Comparison of ENCODE assay signal across 12 cellular contexts in genomic region chr12:120394483-120395367, GRCh38. TPM values are rescaled to one million over a fixed set of nuclear protein-coding genes. Genes with fewer than 3 reads are reported as not detected.
DNase-seq lines count a peak whose midpoint lies in the region; ATAC-seq, FAIRE-seq and TF ChIP-seq lines count a peak whose summit lies in the region.
"Had no signal": no experiment of that assay in that cellular context is flagged by ENCODE, and none has a peak within 500 bp of the region (broad histone marks: within the 10 kb centered on the region; RNA-seq: fewer than 3 reads in every experiment).

No MANE protein-coding gene starts in this region.

- no peaks in the 10 kb centered on the region for H3K9me3 ChIP-seq in HUES6 (ENCODE audit: control insufficient read depth, insufficient read depth, low read depth, low read length)
- H3K9me3 ChIP-seq in parathyroid adenoma (ENCODE audit: control insufficient read depth, low read length): no peaks in the 10 kb centered on the region
- H3K9me3 ChIP-seq: spleen had no signal

- H3K79me2 ChIP-seq in parathyroid adenoma: no peaks in the 10 kb centered on the region

- peak overlapping the region; percentile 82 for H2AFZ ChIP-seq in parathyroid adenoma

- no peaks in the 10 kb centered on the region for H3K27me3 ChIP-seq in HUES6 (ENCODE audit: control insufficient read depth, insufficient read depth, low read length)
- H3K27me3 ChIP-seq in parathyroid adenoma (ENCODE audit: control insufficient read depth, insufficient read depth, low read length): no peaks in the 10 kb centered on the region

- no peak for TF ChIP-seq POLR2A in H54 (IDR thresholded peaks at IDR 0.05; ENCODE audit: low read depth, low read length)

- ATAC-seq in esophagus mucosa (peak; percentile 96), HG02938 (IDR thresholded peaks at IDR 0.05; ENCODE audit: unreplicated experiment) (no peak), HG03571 (IDR thresholded peaks at IDR 0.05; ENCODE audit: unreplicated experiment) (no peak)
- ATAC-seq: activated CD8-positive, alpha-beta memory T cell treated with anti-CD3 and anti-CD28 coated beads, Interleukin-2, amount 10 ng/mL, durations not matched to agents 7 days and 5 days had no signal

- TF ChIP-seq CTCF in parathyroid adenoma (IDR thresholded peaks at IDR 0.05): no peak

- DNase-seq in NCI-H748 (lab: John Stamatoyannopoulos, UW; ENCODE audit: unreplicated experiment) (peak; percentile 82), dedifferentiated amniotic fluid mesenchymal stem cell (ENCODE audit: extremely low spot score) (no peak), H54 (ENCODE audit: insufficient read length, low spot score) (no peak)
- DNase-seq: activated CD8-positive, alpha-beta memory T cell treated with anti-CD3 and anti-CD28 coated beads, Interleukin-2, amount 10 ng/mL, durations not matched to agents 7 days and 5 days; spleen had no signal

- H3K9ac ChIP-seq in HUES6 (ENCODE audit: low read length) (peak overlapping the region; percentile 40), parathyroid adenoma (no peak overlapping the region)

- peaks cover 17% of the 10 kb centered on the region for H3K4me1 ChIP-seq in HUES6 (ENCODE audit: control insufficient read depth, insufficient read depth, low read length)
- peaks cover 4% of the 10 kb centered on the region for H3K4me1 ChIP-seq in parathyroid adenoma

- no peaks in the 10 kb centered on the region for H3K36me3 ChIP-seq in HUES6 (ENCODE audit: control insufficient read depth, insufficient read depth, low read length)
- no peaks in the 10 kb centered on the region for H3K36me3 ChIP-seq in parathyroid adenoma (ENCODE audit: control insufficient read depth, insufficient read depth, low read length)
- H3K36me3 ChIP-seq: spleen had no signal

- no peak overlapping the region for H3K4me2 ChIP-seq in parathyroid adenoma (ENCODE audit: low read length)

- no peak overlapping the region for H3K27ac ChIP-seq in HUES6 (ENCODE audit: low read depth, low read length)
- no peak overlapping the region for H3K27ac ChIP-seq in parathyroid adenoma
- H3K27ac ChIP-seq: spleen had no signal

- FAIRE-seq in H54 (lab: Jason Lieb, UNC): no peak
- FAIRE-seq: islet of Langerhans had no signal

- H3K4me3 ChIP-seq in HUES6 (ENCODE audit: low read depth, low read length) (0 out of 2 replicates have a peak overlapping the region, but pooled peaks have one; percentile 11), parathyroid adenoma (ENCODE audit: low read depth, low read length) (no peak overlapping the region)
- H3K4me3 ChIP-seq: spleen had no signal

RNA-seq across cellular contexts. Expression of gene MSI1, which starts 25.8 kb away (rescaled TPM):
- 0.28 TPM for total RNA-seq in esophagus mucosa
- total RNA-seq: OCI-LY7 had no signal

RNA-seq across cellular contexts. Expression of gene COX6A1, which starts 43.2 kb away (rescaled TPM):
- 514 TPM for total RNA-seq in esophagus mucosa

RNA-seq across cellular contexts. Expression of gene TRIAP1, which starts 51.5 kb away (rescaled TPM):
- 22.4 TPM for total RNA-seq in esophagus mucosa

RNA-seq across cellular contexts. Expression of gene GATC, which starts 51.5 kb away (rescaled TPM):
- total RNA-seq in esophagus mucosa: 9.8 TPM
